ENCODE assay signal across 23 cellular contexts in the genomic region with DNA sequence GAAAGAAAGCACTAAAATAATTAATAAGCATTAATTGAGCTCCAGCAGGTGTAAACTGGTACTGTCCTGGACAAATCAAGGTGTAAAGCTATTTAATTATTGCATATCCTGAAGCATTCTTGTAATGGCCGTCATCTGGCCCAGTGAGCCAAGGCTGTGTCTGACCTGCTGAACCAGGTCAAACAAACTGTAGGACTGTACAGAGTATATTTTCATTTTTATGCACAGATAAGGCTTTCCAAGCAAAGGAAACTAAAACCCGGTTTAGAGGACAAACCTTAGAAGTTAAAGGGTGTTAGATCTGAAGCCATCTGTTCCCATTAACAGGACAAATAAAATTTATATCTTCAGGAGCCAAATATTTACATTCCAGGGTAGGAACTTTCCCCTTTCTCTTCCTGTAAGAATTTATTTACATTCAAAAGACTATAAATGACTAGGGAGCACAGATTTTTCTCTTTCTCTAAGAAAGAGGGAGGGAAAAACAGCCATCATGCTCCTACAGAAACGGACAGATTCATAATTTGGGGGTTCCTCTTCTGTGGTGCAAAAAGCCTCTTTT.
DNase-seq lines count a peak whose midpoint lies in the region; ATAC-seq, FAIRE-seq and TF ChIP-seq lines count a peak whose summit lies in the region.
"Had no signal": no experiment of that assay in that cellular context is flagged by ENCODE, and none has a peak within 500 bp of the region (broad histone marks: within the 10 kb centered on the region; RNA-seq: fewer than 3 reads in every experiment).

No MANE protein-coding gene starts in this region.

- H3K27ac ChIP-seq in hepatocyte: no peak overlapping the region
- H3K27ac ChIP-seq: 22Rv1, BLaER1, C4-2B, GM23248 had no signal

- FAIRE-seq in endometrium (lab: Jason Lieb, UNC): peak; percentile 96
- FAIRE-seq: A204.1, GM12891, H1 had no signal

- no peaks in the 10 kb centered on the region for H3K9me3 ChIP-seq in hepatocyte (ENCODE audit: low read depth)
- H3K9me3 ChIP-seq: Caco-2 had no signal

- DNase-seq in EH (ENCODE audit: low read depth) (peak; percentile 24), LNCaP clone FGC (ENCODE audit: low read depth) (peak; percentile 81), hepatocyte (ENCODE audit: low spot score) (no peak), DMS153 treated with DMSO at 0.1 percent for 48 hours (lab: John Stamatoyannopoulos, UW; ENCODE audit: unreplicated experiment) (no peak)
- no peak for DNase-seq in stimulated activated CD4-positive, alpha-beta T cell treated with anti-CD3 and anti-CD28 coated beads, Interleukin-15, amount 100 ng/mL, for 24 hours
- DNase-seq: Caco-2; CD4-positive, CD25-positive, alpha-beta regulatory T cell; CD8-positive, alpha-beta T cell; DMS153; DMS79; GF-D8; GM23248; H7 had no signal

- H3K36me3 ChIP-seq in hepatocyte (replicated peaks; ENCODE audit: insufficient read depth, low read depth): no peaks in the 10 kb centered on the region
- H3K36me3 ChIP-seq: BLaER1 had no signal

- peak overlapping the region; percentile 28 for H3K4me2 ChIP-seq in hepatocyte
- H3K4me2 ChIP-seq: BLaER1 had no signal

- H3K9me2 ChIP-seq in hepatocyte (replicated peaks; ENCODE audit: insufficient read depth): no peaks in the 10 kb centered on the region

- ATAC-seq in GM21723 (IDR thresholded peaks at IDR 0.05; ENCODE audit: unreplicated experiment): no peak
- ATAC-seq in GM18909 (IDR thresholded peaks at IDR 0.05; ENCODE audit: poor library complexity, unreplicated experiment): no peak
- ATAC-seq: CD8-positive, alpha-beta T cell; HCT116 had no signal

- H3K4me3 ChIP-seq in LNCaP clone FGC (ENCODE audit: low read depth, low read length): no peak overlapping the region
- H3K4me3 ChIP-seq in hepatocyte: no peak overlapping the region
- H3K4me3 ChIP-seq: BLaER1, GM23248 had no signal

- WGBS in hepatocyte (ENCODE audit: low lambda C conversion rate, missing lambda C conversion rate): 48% methylated on average over 3 of the region's 3 CpGs

- no peaks in the 10 kb centered on the region for H3K79me2 ChIP-seq in hepatocyte

- TF ChIP-seq CTCF in LNCaP clone FGC (IDR thresholded peaks at IDR 0.05; ENCODE audit: control insufficient read depth, extremely low read depth, insufficient read depth) (no peak), hepatocyte (IDR thresholded peaks at IDR 0.05; ENCODE audit: poor library complexity) (no peak)

- H3K4me1 ChIP-seq in hepatocyte (ENCODE audit: insufficient read depth): no peaks in the 10 kb centered on the region
- H3K4me1 ChIP-seq: Caco-2 had no signal

- H3K27me3 ChIP-seq in hepatocyte: peaks cover 5% of the 10 kb centered on the region
- H3K27me3 ChIP-seq: BLaER1 had no signal

- H2AFZ ChIP-seq in hepatocyte: no peak overlapping the region
- H2AFZ ChIP-seq: GM23248 had no signal

- no peaks in the 10 kb centered on the region for H4K20me1 ChIP-seq in hepatocyte (ENCODE audit: insufficient read depth, poor library complexity, severe bottlenecking)
- H4K20me1 ChIP-seq: BLaER1 had no signal

Comparison
In these comparisons a context has a peak if more than half of its experiments do, and no peak if none do; other contexts are left out.
1. DNase-seq: peak in EH (single experiment) and LNCaP clone FGC (single experiment); none in hepatocyte (single experiment), stimulated activated CD4-positive, alpha-beta T cell treated with anti-CD3 and anti-CD28 coated beads, Interleukin-15, amount 100 ng/mL, for 24 hours (single experiment) and DMS153 treated with DMSO at 0.1 percent for 48 hours (single experiment).